Comparison of ENCODE assay signal across 14 cellular contexts in the genomic region with DNA sequence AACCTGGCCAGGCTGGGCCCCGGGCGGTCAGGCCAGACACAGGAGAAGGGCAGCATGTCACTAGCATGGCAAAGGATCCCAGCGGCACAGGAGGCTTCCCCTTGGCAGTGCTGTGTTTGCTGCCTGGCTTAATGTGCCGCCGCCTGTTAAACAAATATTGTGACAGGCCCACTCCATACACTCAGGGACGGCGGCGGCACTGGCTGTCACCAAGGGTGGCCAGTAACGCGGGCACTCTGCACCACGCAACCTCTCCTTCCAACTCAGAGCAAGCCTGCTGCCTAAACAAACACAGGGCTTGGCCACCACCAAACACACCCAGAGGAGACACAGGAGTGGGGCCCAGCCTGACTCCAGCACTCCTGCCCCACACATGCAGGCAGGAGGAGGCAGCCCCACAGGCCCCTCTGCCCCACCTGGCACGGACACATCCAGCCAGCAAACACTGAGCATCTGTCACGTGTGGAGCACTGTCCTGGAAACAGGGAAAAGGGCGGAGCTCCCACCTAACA. TPM values are rescaled to one million over a fixed set of nuclear protein-coding genes. Genes with fewer than 3 reads are reported as not detected.
DNase-seq lines count a peak whose midpoint lies in the region; ATAC-seq and TF ChIP-seq lines count a peak whose summit lies in the region.
"Had no signal": no experiment of that assay in that cellular context is flagged by ENCODE, and none has a peak within 500 bp of the region (broad histone marks: within the 10 kb centered on the region; RNA-seq: fewer than 3 reads in every experiment).

No MANE protein-coding gene starts in this region.

- H3K27ac Mint-ChIP-seq in neural progenitor cell = peak overlapping the region; percentile 25
- no peak overlapping the region for H3K27ac Mint-ChIP-seq in effector memory CD8-positive, alpha-beta T cell
- H3K27ac Mint-ChIP-seq: activated CD4-positive, alpha-beta T cell treated with anti-CD3 and anti-CD28 coated beads, Interleukin-2, amount 10 ng/mL, durations not matched to agents 24 days and 14 days; stimulated activated memory B cell treated with anti-CD40 and anti-IgM and Interleukin-4, amounts not matched to agents 10 μg/mL and 1 μg/mL and 100 μg/mL, for 72 hours; T-cell had no signal

- H3K4me3 ChIP-seq in neural progenitor cell = no peak overlapping the region
- H3K4me3 ChIP-seq: MG63 had no signal

- no peak for TF ChIP-seq CTCF in VCaP (conservative IDR thresholded peaks at IDR 0.05)
- no peak for TF ChIP-seq CTCF in neural progenitor cell (IDR thresholded peaks at IDR 0.05)
- no peak for TF ChIP-seq CTCF in GM10266 (IDR thresholded peaks at IDR 0.05; ENCODE audit: control insufficient read depth, insufficient read depth, low read depth, missing control alignments)

- H3F3A ChIP-seq in neural progenitor cell (ENCODE audit: low read depth) = peaks cover 14% of the 10 kb centered on the region

- ATAC-seq in effector memory CD8-positive, alpha-beta T cell (replicated peaks) = no peak
- no peak for ATAC-seq in HG03095 (IDR thresholded peaks at IDR 0.05; ENCODE audit: unreplicated experiment)
- ATAC-seq: Panc1; stimulated activated memory B cell treated with anti-CD40 and anti-IgM and Interleukin-4, amounts not matched to agents 10 μg/mL and 1 μg/mL and 100 μg/mL, for 72 hours; T-cell had no signal

- H3K36me3 Mint-ChIP-seq in neural progenitor cell = no peaks in the 10 kb centered on the region
- no peaks in the 10 kb centered on the region for H3K36me3 Mint-ChIP-seq in effector memory CD8-positive, alpha-beta T cell (ENCODE audit: insufficient read depth)
- H3K36me3 Mint-ChIP-seq: stimulated activated memory B cell treated with anti-CD40 and anti-IgM and Interleukin-4, amounts not matched to agents 10 μg/mL and 1 μg/mL and 100 μg/mL, for 72 hours; T-cell had no signal

- no peaks in the 10 kb centered on the region for H3K9me3 Mint-ChIP-seq in neural progenitor cell
- no peaks in the 10 kb centered on the region for H3K9me3 Mint-ChIP-seq in effector memory CD8-positive, alpha-beta T cell
- H3K9me3 Mint-ChIP-seq: activated CD4-positive, alpha-beta T cell treated with anti-CD3 and anti-CD28 coated beads, Interleukin-2, amount 10 ng/mL, durations not matched to agents 24 days and 14 days; stimulated activated memory B cell treated with anti-CD40 and anti-IgM and Interleukin-4, amounts not matched to agents 10 μg/mL and 1 μg/mL and 100 μg/mL, for 72 hours; T-cell had no signal

- peak overlapping the region; percentile 73 for H3K27ac ChIP-seq in VCaP
- no peak overlapping the region for H3K27ac ChIP-seq in neural progenitor cell

- DNase-seq in DMS53 treated with DMSO at 0.1 percent for 48 hours (lab: John Stamatoyannopoulos, UW; ENCODE audit: unreplicated experiment) (peak; percentile 82), NCI-H2081 treated with DMSO at 0.1 percent for 48 hours (lab: John Stamatoyannopoulos, UW) (peak; percentile 50), neural progenitor cell (ENCODE audit: low spot score) (no peak), GM10266 (ENCODE audit: extremely low spot score) (no peak), iPS-NIHi7 (ENCODE audit: extremely low spot score) (no peak)
- DNase-seq in effector memory CD8-positive, alpha-beta T cell = no peak
- DNase-seq: activated CD4-positive, alpha-beta T cell treated with anti-CD3 and anti-CD28 coated beads, Interleukin-2, amount 10 ng/mL, durations not matched to agents 24 days and 14 days; MG63; stimulated activated CD4-positive, alpha-beta T cell treated with anti-CD3 and anti-CD28 coated beads, Interleukin-4, amount 100 ng/mL, for 1 hour; T-cell had no signal

- H3K4me3 Mint-ChIP-seq in neural progenitor cell = no peak overlapping the region
- no peak overlapping the region for H3K4me3 Mint-ChIP-seq in effector memory CD8-positive, alpha-beta T cell
- H3K4me3 Mint-ChIP-seq: activated CD4-positive, alpha-beta T cell treated with anti-CD3 and anti-CD28 coated beads, Interleukin-2, amount 10 ng/mL, durations not matched to agents 24 days and 14 days; stimulated activated memory B cell treated with anti-CD40 and anti-IgM and Interleukin-4, amounts not matched to agents 10 μg/mL and 1 μg/mL and 100 μg/mL, for 72 hours; T-cell had no signal

- no peaks in the 10 kb centered on the region for H3K79me2 ChIP-seq in neural progenitor cell (ENCODE audit: low read depth)

- H3K36me3 ChIP-seq in neural progenitor cell = no peaks in the 10 kb centered on the region
- H3K36me3 ChIP-seq: MG63 had no signal

- H2AFZ ChIP-seq in neural progenitor cell (replicated peaks) = no peak overlapping the region

- H3K9me3 ChIP-seq in neural progenitor cell (ENCODE audit: low read depth) = no peaks in the 10 kb centered on the region
- H3K9me3 ChIP-seq: MG63 had no signal

- H3K27me3 Mint-ChIP-seq in neural progenitor cell (ENCODE audit: insufficient read depth, low read depth) = peaks cover 6% of the 10 kb centered on the region
- peaks cover 11 to 12% of the 10 kb centered on the region in 2 donors for H3K27me3 Mint-ChIP-seq in effector memory CD8-positive, alpha-beta T cell

- H3K9ac ChIP-seq in neural progenitor cell = no peak overlapping the region

- H4K20me1 ChIP-seq in neural progenitor cell (ENCODE audit: low read depth) = no peaks in the 10 kb centered on the region

- H3K4me1 Mint-ChIP-seq in neural progenitor cell = peaks cover 55% of the 10 kb centered on the region
- H3K4me1 Mint-ChIP-seq in effector memory CD8-positive, alpha-beta T cell (ENCODE audit: low read depth in 2 of 2) = peaks cover 4 to 12% of the 10 kb centered on the region in 2 donors

- H3K4me1 ChIP-seq in neural progenitor cell = peaks cover 20% of the 10 kb centered on the region

- H3K4me2 ChIP-seq in neural progenitor cell = no peak overlapping the region

- peaks cover 2% of the 10 kb centered on the region for H3K27me3 ChIP-seq in neural progenitor cell
- H3K27me3 ChIP-seq: MG63 had no signal

RNA-seq across cellular contexts. Expression of a gene that starts 48.0 kb away (rescaled TPM):
- 11.8 and 27.4 TPM in 2 replicates for total RNA-seq in neural progenitor cell (ENCODE audit: low replicate concordance)

RNA-seq across cellular contexts. Expression of a gene that starts 55.7 kb away (rescaled TPM):
- total RNA-seq in neural progenitor cell (ENCODE audit: low replicate concordance) = 104 and 180 TPM in 2 replicates

Comparison
In these comparisons a context has a peak if more than half of its experiments do, and no peak if none do; other contexts are left out.
1. DNase-seq: peak in DMS53 treated with DMSO at 0.1 percent for 48 hours (single experiment) and NCI-H2081 treated with DMSO at 0.1 percent for 48 hours (single experiment); none in neural progenitor cell (single experiment), GM10266 (single experiment), iPS-NIHi7 (single experiment) and effector memory CD8-positive, alpha-beta T cell (0 of 3).